Comparison of ENCODE assay signal across 1 cellular context in the genomic region with DNA sequence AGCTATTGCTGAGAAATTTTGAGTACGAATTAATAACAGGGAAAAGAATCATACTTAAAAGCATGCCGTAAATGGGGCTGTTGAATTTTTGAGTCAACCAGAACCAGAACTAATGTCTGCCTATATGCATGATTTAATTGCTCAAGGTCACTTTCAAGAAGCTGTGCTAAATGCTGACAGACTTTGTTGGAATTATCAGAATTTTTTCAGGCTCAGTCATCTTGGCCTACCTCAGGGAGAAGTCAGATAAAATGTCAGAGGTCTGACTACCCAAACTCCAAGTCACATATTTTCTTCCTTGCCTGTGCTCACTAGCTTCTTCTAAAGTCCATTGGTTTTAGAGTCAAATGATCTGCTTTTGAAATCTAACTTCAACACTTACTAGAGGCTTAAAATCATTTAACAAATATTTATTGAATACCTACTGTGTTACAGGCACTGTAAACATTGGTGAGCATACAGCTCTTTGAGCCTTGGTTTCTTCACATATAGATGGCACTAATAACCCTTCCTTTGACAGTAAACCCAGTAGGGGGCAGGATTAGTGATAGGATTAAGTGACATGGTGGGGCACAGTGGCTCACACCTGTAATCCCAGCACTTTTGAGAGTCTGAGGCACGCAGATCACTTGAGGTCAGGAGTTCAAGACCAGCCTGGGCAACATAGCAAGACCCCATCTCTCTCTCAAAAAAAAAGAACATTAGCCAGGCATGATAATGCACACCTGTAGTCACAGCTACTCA.
TF ChIP-seq lines count a peak whose summit lies in the region.

No MANE protein-coding gene starts in this region.

TF ChIP-seq in GM23338, 12 proteins besides CTCF, POLR2A, EP300 and RAD21 (continued from another document):
- TF ChIP-seq, protein P1, sequence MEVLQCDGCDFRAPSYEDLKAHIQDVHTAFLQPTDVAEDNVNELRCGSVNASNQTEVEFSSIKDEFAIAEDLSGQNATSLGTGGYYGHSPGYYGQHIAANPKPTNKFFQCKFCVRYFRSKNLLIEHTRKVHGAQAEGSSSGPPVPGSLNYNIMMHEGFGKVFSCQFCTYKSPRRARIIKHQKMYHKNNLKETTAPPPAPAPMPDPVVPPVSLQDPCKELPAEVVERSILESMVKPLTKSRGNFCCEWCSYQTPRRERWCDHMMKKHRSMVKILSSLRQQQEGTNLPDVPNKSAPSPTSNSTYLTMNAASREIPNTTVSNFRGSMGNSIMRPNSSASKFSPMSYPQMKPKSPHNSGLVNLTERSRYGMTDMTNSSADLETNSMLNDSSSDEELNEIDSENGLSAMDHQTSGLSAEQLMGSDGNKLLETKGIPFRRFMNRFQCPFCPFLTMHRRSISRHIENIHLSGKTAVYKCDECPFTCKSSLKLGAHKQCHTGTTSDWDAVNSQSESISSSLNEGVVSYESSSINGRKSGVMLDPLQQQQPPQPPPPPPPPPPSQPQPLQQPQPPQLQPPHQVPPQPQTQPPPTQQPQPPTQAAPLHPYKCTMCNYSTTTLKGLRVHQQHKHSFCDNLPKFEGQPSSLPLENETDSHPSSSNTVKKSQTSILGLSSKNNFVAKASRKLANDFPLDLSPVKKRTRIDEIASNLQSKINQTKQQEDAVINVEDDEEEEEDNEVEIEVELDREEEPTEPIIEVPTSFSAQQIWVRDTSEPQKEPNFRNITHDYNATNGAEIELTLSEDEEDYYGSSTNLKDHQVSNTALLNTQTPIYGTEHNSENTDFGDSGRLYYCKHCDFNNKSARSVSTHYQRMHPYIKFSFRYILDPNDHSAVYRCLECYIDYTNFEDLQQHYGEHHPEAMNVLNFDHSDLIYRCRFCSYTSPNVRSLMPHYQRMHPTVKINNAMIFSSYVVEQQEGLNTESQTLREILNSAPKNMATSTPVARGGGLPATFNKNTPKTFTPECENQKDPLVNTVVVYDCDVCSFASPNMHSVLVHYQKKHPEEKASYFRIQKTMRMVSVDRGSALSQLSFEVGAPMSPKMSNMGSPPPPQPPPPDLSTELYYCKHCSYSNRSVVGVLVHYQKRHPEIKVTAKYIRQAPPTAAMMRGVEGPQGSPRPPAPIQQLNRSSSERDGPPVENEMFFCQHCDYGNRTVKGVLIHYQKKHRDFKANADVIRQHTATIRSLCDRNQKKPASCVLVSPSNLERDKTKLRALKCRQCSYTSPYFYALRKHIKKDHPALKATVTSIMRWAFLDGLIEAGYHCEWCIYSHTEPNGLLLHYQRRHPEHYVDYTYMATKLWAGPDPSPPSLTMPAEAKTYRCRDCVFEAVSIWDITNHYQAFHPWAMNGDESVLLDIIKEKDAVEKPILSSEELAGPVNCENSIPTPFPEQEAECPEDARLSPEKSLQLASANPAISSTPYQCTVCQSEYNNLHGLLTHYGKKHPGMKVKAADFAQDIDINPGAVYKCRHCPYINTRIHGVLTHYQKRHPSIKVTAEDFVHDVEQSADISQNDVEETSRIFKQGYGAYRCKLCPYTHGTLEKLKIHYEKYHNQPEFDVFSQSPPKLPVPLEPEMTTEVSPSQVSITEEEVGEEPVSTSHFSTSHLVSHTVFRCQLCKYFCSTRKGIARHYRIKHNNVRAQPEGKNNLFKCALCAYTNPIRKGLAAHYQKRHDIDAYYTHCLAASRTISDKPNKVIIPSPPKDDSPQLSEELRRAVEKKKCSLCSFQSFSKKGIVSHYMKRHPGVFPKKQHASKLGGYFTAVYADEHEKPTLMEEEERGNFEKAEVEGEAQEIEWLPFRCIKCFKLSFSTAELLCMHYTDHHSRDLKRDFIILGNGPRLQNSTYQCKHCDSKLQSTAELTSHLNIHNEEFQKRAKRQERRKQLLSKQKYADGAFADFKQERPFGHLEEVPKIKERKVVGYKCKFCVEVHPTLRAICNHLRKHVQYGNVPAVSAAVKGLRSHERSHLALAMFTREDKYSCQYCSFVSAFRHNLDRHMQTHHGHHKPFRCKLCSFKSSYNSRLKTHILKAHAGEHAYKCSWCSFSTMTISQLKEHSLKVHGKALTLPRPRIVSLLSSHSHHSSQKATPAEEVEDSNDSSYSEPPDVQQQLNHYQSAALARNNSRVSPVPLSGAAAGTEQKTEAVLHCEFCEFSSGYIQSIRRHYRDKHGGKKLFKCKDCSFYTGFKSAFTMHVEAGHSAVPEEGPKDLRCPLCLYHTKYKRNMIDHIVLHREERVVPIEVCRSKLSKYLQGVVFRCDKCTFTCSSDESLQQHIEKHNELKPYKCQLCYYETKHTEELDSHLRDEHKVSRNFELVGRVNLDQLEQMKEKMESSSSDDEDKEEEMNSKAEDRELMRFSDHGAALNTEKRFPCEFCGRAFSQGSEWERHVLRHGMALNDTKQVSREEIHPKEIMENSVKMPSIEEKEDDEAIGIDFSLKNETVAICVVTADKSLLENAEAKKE (CRISPR knock-in tag; IDR thresholded peaks at IDR 0.05): no peak
- TF ChIP-seq JUNB (IDR thresholded peaks at IDR 0.05; ENCODE audit: unreplicated experiment) (no peak), STAT1 (IDR thresholded peaks at IDR 0.05; ENCODE audit: unreplicated experiment) (no peak)
